8 cellular contexts compared by ENCODE assay signal in genomic region chr1:213051881-213052202, GRCh38. TPM values are rescaled to one million over a fixed set of nuclear protein-coding genes. Genes with fewer than 3 reads are reported as not detected.
DNase-seq lines count a peak whose midpoint lies in the region; ATAC-seq and TF ChIP-seq lines count a peak whose summit lies in the region.

No MANE protein-coding gene starts in this region.

- H3K27ac ChIP-seq in Panc1 (ENCODE audit: low read length): peak overlapping the region; percentile 96
- H3K27ac ChIP-seq in esophagus muscularis mucosa (replicated peaks in 1 of 4): peak overlapping the region in 3 of 4 donors; percentile 79 to 84 (median 82)
- H3K27ac ChIP-seq in psoas muscle: peak overlapping the region; percentile 87

- no peaks in the 10 kb centered on the region for H3K27me3 ChIP-seq in GM06990 (replicated peaks; ENCODE audit: control insufficient read depth, insufficient read depth, low read length)
- no peaks in the 10 kb centered on the region for H3K27me3 ChIP-seq in Panc1 (ENCODE audit: control insufficient read depth, insufficient read depth, low read length)
- H3K27me3 ChIP-seq in esophagus muscularis mucosa: peaks cover 0 to 12% (median 0%) of the 10 kb centered on the region in 4 donors
- H3K27me3 ChIP-seq in psoas muscle (ENCODE audit: insufficient read depth in 3 of 3, low read length in 2 of 3): peaks cover 0 to 12% (median 0%) of the 10 kb centered on the region in 3 donors

- TF ChIP-seq EP300 in esophagus muscularis mucosa (IDR thresholded peaks at IDR 0.05): no peak

- peaks cover 5% of the 10 kb centered on the region; the same call in 1 of the 2 replicates for H3K4me1 ChIP-seq in Panc1 (ENCODE audit: control insufficient read depth, insufficient read depth, low read length)
- H3K4me1 ChIP-seq in esophagus muscularis mucosa: peaks cover 15 to 27% (median 23%) of the 10 kb centered on the region in 4 donors
- peaks cover 23% of the 10 kb centered on the region for H3K4me1 ChIP-seq in psoas muscle

- CTCF ChIA-PET in Panc1 (lab: Charles Lee): no interaction called here

- ATAC-seq in Panc1 (no peak), psoas muscle (no peak)

- TSS peak; percentile 88 for BruUV-seq in Panc1 (replicated peaks; lab: Mats Ljungman, UMichigan)

- H3K36me3 ChIP-seq in GM06990 (ENCODE audit: control insufficient read depth, insufficient read depth, low read length) (no peaks in the 10 kb centered on the region), Panc1 (ENCODE audit: control insufficient read depth, insufficient read depth, low read length) (no peaks in the 10 kb centered on the region), esophagus muscularis mucosa (no peaks in the 10 kb centered on the region), psoas muscle (ENCODE audit: insufficient read depth in 1 of 2, low read depth in 1 of 2) (no peaks in the 10 kb centered on the region)

- 19% methylated on average over 2 of the region's 2 CpGs for WGBS in esophagus muscularis mucosa
- 16 to 48% (median 26%) methylated on average over 2 of the region's 2 CpGs for WGBS in psoas muscle, 3 donors

- intact Hi-C loops in Panc1 (cut with micrococcal nuclease; ENCODE audit: unreplicated experiment): no loop called here
- intact Hi-C loops in esophagus muscularis mucosa (cut with DNase I): no loop called here
- intact Hi-C loops in psoas muscle (cut with DNase I): loop anchor here in 1 of 2 donors (2.0 kb wide), 1 partner anchor 35 kb away; no protein-coding TSS in a partner anchor
- intact Hi-C loops in head of caudate nucleus (cut with DNase I): loop anchor here (2.0 kb wide), 1 partner anchor 37 kb away; the partner anchor contains the start of gene ANGEL2

- TF ChIP-seq POLR2A in esophagus muscularis mucosa (IDR thresholded peaks at IDR 0.05; ENCODE audit: low read depth): no peak

- POLR2A ChIA-PET in Panc1 (lab: Charles Lee): no interaction called here

- DNase-seq in GM06990 (ENCODE audit: extremely low read depth, insufficient read length) (no peak), Panc1 (ENCODE audit: low read depth, low spot score) (no peak), esophagus muscularis mucosa (ENCODE audit: extremely low spot score) (no peak), psoas muscle (no peak), NCI-H2227 treated with DMSO at 0.1 percent for 48 hours (lab: John Stamatoyannopoulos, UW) (no peak), dermis blood vessel endothelial cell (no peak), head of caudate nucleus (no peak)
- no peak for DNase-seq in central memory CD4-positive, alpha-beta T cell

- no peaks in the 10 kb centered on the region for H3K9me3 ChIP-seq in Panc1 (ENCODE audit: control insufficient read depth, insufficient read depth, low read depth, low read length)
- no peaks in the 10 kb centered on the region for H3K9me3 ChIP-seq in esophagus muscularis mucosa
- no peaks in the 10 kb centered on the region for H3K9me3 ChIP-seq in psoas muscle

- in situ Hi-C loops in Panc1 (cut with HindIII; ENCODE audit: low pct_unique_long_range_greater_than_20kb, low sequenced_read_pairs): no loop called here

- no peak for TF ChIP-seq CTCF in GM06990 (IDR thresholded peaks at IDR 0.05; ENCODE audit: insufficient read depth, low read length, poor library complexity, severe bottlenecking)
- TF ChIP-seq CTCF in Panc1 (IDR thresholded peaks at IDR 0.05): no peak
- TF ChIP-seq CTCF in esophagus muscularis mucosa (IDR thresholded peaks at IDR 0.05): no peak
- TF ChIP-seq CTCF in psoas muscle (IDR thresholded peaks at IDR 0.05): no peak

- peak overlapping the region; percentile 95 for H3K4me3 ChIP-seq in GM06990 (replicated peaks; ENCODE audit: low read depth, low read length)
- H3K4me3 ChIP-seq in Panc1 (ENCODE audit: low read depth in 2 of 2, low read length in 2 of 2): peak overlapping the region; percentile 93 to 94
- H3K4me3 ChIP-seq in esophagus muscularis mucosa: peak overlapping the region; percentile 73 to 96 (median 89)
- H3K4me3 ChIP-seq in psoas muscle: peak overlapping the region; percentile 96

RNA-seq across cellular contexts. Expression of gene RPS6KC1, which starts 0.8 kb away (rescaled TPM):
- total RNA-seq in Panc1 (2021; ENCODE audit: unreplicated experiment) (20.5 TPM), esophagus muscularis mucosa (10 to 100 TPM; 21.0 to 26.8 (median 23.8) TPM), psoas muscle (10 to 100 TPM; 12.1 to 15.7 (median 13.3) TPM), dermis blood vessel endothelial cell (23.2 and 25.2 TPM in 2 replicates)
- 10.9 TPM for polyA plus RNA-seq in Panc1 (2012; ENCODE audit: insufficient read length)
- 10 to 100 TPM in 2 of 3 donors, 1 to 10 TPM in 1; 8.0 to 19.8 (median 15.7) TPM for polyA plus RNA-seq in psoas muscle

RNA-seq across cellular contexts. Expression of gene ANGEL2, which starts 36.2 kb away (rescaled TPM):
- total RNA-seq in Panc1 (2021; ENCODE audit: unreplicated experiment) (34.8 TPM), esophagus muscularis mucosa (10 to 100 TPM; 24.4 to 46.1 (median 34.8) TPM), psoas muscle (10 to 100 TPM; 18.2 to 24.9 (median 19.5) TPM), dermis blood vessel endothelial cell (40.9 and 43.1 TPM in 2 replicates)
- polyA plus RNA-seq in Panc1 (2012; ENCODE audit: insufficient read length): 18.2 TPM
- polyA plus RNA-seq in psoas muscle: 10 to 100 TPM in 1 of 3 donors, 1 to 10 TPM in 2; 7.3 to 18.0 (median 7.5) TPM
